12 cellular contexts compared by ENCODE assay signal in the genomic region with DNA sequence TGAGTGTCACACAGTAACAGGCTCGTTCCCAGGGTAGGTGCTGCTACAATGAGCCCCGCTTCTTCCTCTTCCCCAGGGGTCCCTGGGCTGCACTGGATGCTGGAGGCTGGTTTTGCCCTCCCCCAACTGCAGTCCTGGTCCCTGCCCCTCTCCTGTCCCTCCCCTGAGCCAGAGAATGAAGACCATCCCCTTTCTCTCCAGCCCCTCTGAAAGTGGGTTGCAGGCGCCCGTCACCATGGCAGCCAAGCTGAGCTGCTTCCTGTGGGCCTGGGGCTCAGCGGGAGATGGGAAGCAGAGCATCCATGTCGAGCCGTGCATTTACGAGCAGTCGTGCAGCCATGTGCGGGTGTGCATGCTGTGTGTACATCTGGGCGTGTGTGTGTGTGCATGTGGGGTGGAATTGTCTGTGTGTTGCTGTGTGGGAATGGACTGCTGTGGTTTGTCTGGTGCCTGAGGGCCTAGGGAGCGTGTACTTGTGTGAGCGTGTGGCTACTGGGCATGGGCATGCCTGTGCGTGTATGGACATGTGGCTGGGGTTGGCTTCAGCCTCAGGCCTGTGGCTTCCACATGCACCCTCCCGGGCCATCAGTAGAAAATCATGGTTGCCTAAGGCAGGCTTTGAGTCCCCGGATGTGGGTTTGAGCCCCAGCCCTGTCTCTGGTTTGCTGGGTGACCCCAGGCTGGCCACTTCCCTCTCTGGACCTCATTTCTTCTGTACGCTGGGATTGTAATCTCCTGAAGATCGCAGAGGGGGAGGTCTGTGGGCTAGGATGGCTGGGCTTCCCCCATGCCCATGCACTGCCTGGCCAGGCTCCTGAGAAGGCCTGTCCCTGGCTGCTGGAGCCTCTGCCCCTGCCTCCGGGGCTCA. TPM values are rescaled to one million over a fixed set of nuclear protein-coding genes. Genes with fewer than 3 reads are reported as not detected.
A peak's percentile ranks its signal among the peaks of the same experiment; 100 is the strongest.
DNase-seq lines count a peak whose midpoint lies in the region; ATAC-seq, FAIRE-seq and TF ChIP-seq lines count a peak whose summit lies in the region.
"Had no signal": no experiment of that assay in that cellular context is flagged by ENCODE, and none has a peak within 500 bp of the region (broad histone marks: within the 10 kb centered on the region; RNA-seq: fewer than 3 reads in every experiment).

No MANE protein-coding gene starts in this region.

- no peak overlapping the region for H2BK20ac ChIP-seq in H9 (ENCODE audit: low read depth, low read length, poor library complexity, severe bottlenecking)

- DNase-seq in A549 (ENCODE audit: low read depth in 1 of 2, low spot score in 1 of 2) (no peak), H9 (no peak), SKM-1 (lab: John Stamatoyannopoulos, UW; ENCODE audit: unreplicated experiment) (peak; percentile 60), kidney (peak; percentile 40), GM20000 (ENCODE audit: low spot score) (no peak), MG63 (no peak)
- DNase-seq: activated CD4-positive, alpha-beta memory T cell treated with anti-CD3 and anti-CD28 coated beads, Interleukin-2, amount 10 ng/mL, durations not matched to agents 7 days and 5 days; activated naive CD8-positive, alpha-beta T cell treated with anti-CD3 and anti-CD28 coated beads for 36 hours; erythroblast had no signal

- no peak overlapping the region for H3K4me3 Mint-ChIP-seq in H9
- H3K4me3 Mint-ChIP-seq: activated CD4-positive, alpha-beta memory T cell treated with anti-CD3 and anti-CD28 coated beads, Interleukin-2, amount 10 ng/mL, durations not matched to agents 7 days and 5 days; activated naive CD8-positive, alpha-beta T cell treated with anti-CD3 and anti-CD28 coated beads for 36 hours; CD8-positive, alpha-beta T cell had no signal

- H3K14ac ChIP-seq in H9 (ENCODE audit: insufficient read depth, low read length): no peak overlapping the region

- ATAC-seq in A549 (peak in 1 of 2 experiments; percentile 2; a peak in 3 of 6 replicates), GM19463 (IDR thresholded peaks at IDR 0.05; ENCODE audit: unreplicated experiment) (no peak), HG03460 (IDR thresholded peaks at IDR 0.05; ENCODE audit: unreplicated experiment) (no peak)
- ATAC-seq: CD8-positive, alpha-beta T cell had no signal

- H2BK12ac ChIP-seq in H9 (ENCODE audit: insufficient read length, low read depth, low read length): no peak overlapping the region

- H3K56ac ChIP-seq in H9 (ENCODE audit: insufficient read length, low read depth, low read length): no peak overlapping the region

- TF ChIP-seq EP300 in A549 (IDR thresholded peaks at IDR 0.05): no peak

- H3K27me3 Mint-ChIP-seq in H9 (ENCODE audit: low read depth): no peaks in the 10 kb centered on the region; the same call in 1 of the 2 replicates
- H3K27me3 Mint-ChIP-seq: activated CD4-positive, alpha-beta memory T cell treated with anti-CD3 and anti-CD28 coated beads, Interleukin-2, amount 10 ng/mL, durations not matched to agents 7 days and 5 days; activated naive CD8-positive, alpha-beta T cell treated with anti-CD3 and anti-CD28 coated beads for 36 hours had no signal

- H3K4me2 ChIP-seq in A549: peak overlapping the region; percentile 25; the same call in 1 of the 3 replicates
- no peak overlapping the region for H3K4me2 ChIP-seq in H9 (ENCODE audit: insufficient read depth, insufficient read length, low read length)

- POLR2A ChIA-PET in A549 (lab: Yijun Ruan, JAX): no interaction called here

- H3K9ac ChIP-seq in H9 (ENCODE audit: extremely low read depth, insufficient read length, low read length) (no peak overlapping the region), kidney (ENCODE audit: low read length in 2 of 2) (no peak overlapping the region)

- H3K9me3 ChIP-seq in A549 (no peaks in the 10 kb centered on the region), H9 (ENCODE audit: control insufficient read depth, low read depth, low read length) (no peaks in the 10 kb centered on the region), kidney (ENCODE audit: control insufficient read depth in 1 of 2, low read length in 2 of 2) (no peaks in the 10 kb centered on the region), MG63 (no peaks in the 10 kb centered on the region)

- no peak overlapping the region for H2BK15ac ChIP-seq in H9 (ENCODE audit: low read depth, low read length)

- peak overlapping the region; percentile 69 to 84 for H3K27ac ChIP-seq in A549
- no peak overlapping the region for H3K27ac ChIP-seq in H9 (ENCODE audit: insufficient read length, low read depth, low read length)
- no peak overlapping the region for H3K27ac ChIP-seq in kidney (ENCODE audit: low read depth in 2 of 2, low read length in 2 of 2)

- H3K4me1 ChIP-seq in A549 (peaks cover 74% of the 10 kb centered on the region), H9 (ENCODE audit: insufficient read depth, low read length) (no peaks in the 10 kb centered on the region; the same call in 1 of the 2 replicates), kidney (ENCODE audit: control insufficient read depth in 1 of 2, insufficient read depth in 1 of 2, low read depth in 1 of 2, low read length in 2 of 2) (no peaks in the 10 kb centered on the region)

- H2AFZ ChIP-seq in H9 (ENCODE audit: low read length): no peak overlapping the region

- H3K27me3 ChIP-seq in H9 (ENCODE audit: insufficient read depth, low read length): no peaks in the 10 kb centered on the region
- no peaks in the 10 kb centered on the region for H3K27me3 ChIP-seq in MG63

- no peak for FAIRE-seq in A549 (lab: Jason Lieb, UNC)
- no peak for FAIRE-seq in kidney (lab: Jason Lieb, UNC)

- no peaks in the 10 kb centered on the region for H3K9me3 Mint-ChIP-seq in H9
- H3K9me3 Mint-ChIP-seq: activated CD4-positive, alpha-beta memory T cell treated with anti-CD3 and anti-CD28 coated beads, Interleukin-2, amount 10 ng/mL, durations not matched to agents 7 days and 5 days; activated naive CD8-positive, alpha-beta T cell treated with anti-CD3 and anti-CD28 coated beads for 36 hours; CD8-positive, alpha-beta T cell had no signal

- peaks cover 9 to 10% of the 10 kb centered on the region in 2 donors for H3K36me3 ChIP-seq in kidney (ENCODE audit: control insufficient read depth in 1 of 2, insufficient read depth in 2 of 2, low read length in 2 of 2)
- peaks cover 52% of the 10 kb centered on the region for H3K36me3 ChIP-seq in MG63

- CTCF ChIA-PET in A549 (lab: Yijun Ruan, JAX): interaction anchor here (0.6 to 6.4 kb wide), 3 partner anchors 8 to 43 kb away, joined by 3 to 49 read pairs (median 26); no protein-coding TSS in a partner anchor

- no peak overlapping the region for H4K91ac ChIP-seq in H9 (ENCODE audit: insufficient read length, low read depth, low read length)

- no peaks in the 10 kb centered on the region for H3K79me1 ChIP-seq in H9 (ENCODE audit: insufficient read depth, low read depth, low read length, poor library complexity, severe bottlenecking)

- TF ChIP-seq RAD21 in A549 (conservative IDR thresholded peaks at IDR 0.05 in 1 of 2, IDR thresholded peaks at IDR 0.05 in 1 of 2): no peak

- no peak overlapping the region for H3T11ph ChIP-seq in H9 (ENCODE audit: low read length)

- H3K23me2 ChIP-seq in H9 (ENCODE audit: insufficient read length, low read depth, low read length, poor library complexity, severe bottlenecking): no peaks in the 10 kb centered on the region

- no peak for TF ChIP-seq POLR2A in A549 (IDR thresholded peaks at IDR 0.05; ENCODE audit: low read length)

- TF ChIP-seq CTCF in A549 (IDR thresholded peaks at IDR 0.05) (no peak), H9 (conservative IDR thresholded peaks at IDR 0.05) (no peak), kidney (IDR thresholded peaks at IDR 0.05; ENCODE audit: borderline replicate concordance, extremely low read depth, insufficient read depth) (no peak), GM20000 (IDR thresholded peaks at IDR 0.05; ENCODE audit: extremely low read depth, missing control alignments) (no peak)

- H3K4me3 ChIP-seq in A549 (no peak overlapping the region), kidney (ENCODE audit: low read length in 2 of 2) (no peak overlapping the region), MG63 (no peak overlapping the region)

- no peak overlapping the region for H2AK5ac ChIP-seq in H9 (ENCODE audit: insufficient read length, low read length)

- peaks cover 0 to 32% (median 30%) of the 10 kb centered on the region in 3 experiments; a peak in 5 of 7 replicates for H3K36me3 Mint-ChIP-seq in H9 (ENCODE audit: insufficient read depth in 1 of 3, low read depth in 3 of 3)
- H3K36me3 Mint-ChIP-seq: activated naive CD8-positive, alpha-beta T cell treated with anti-CD3 and anti-CD28 coated beads for 36 hours; CD8-positive, alpha-beta T cell had no signal

- no peak overlapping the region for H4K5ac ChIP-seq in H9 (ENCODE audit: insufficient read length, low read depth, low read length)

- H2BK120ac ChIP-seq in H9 (ENCODE audit: low read depth, low read length, poor library complexity, severe bottlenecking): no peak overlapping the region

- WGBS in A549 (ENCODE audit: missing lambda C conversion rate): 80% methylated on average over 19 of the region's 19 CpGs
- no CpG with 5 or more reads among the region's 19 CpGs for WGBS in H9 (ENCODE audit: extremely low coverage, insufficient read length, low lambda C conversion rate)

- H2BK5ac ChIP-seq in H9 (ENCODE audit: insufficient read length, low read length): no peak overlapping the region

- intact Hi-C loops in kidney (cut with DNase I): no loop called here

- H4K20me1 ChIP-seq in H9 (ENCODE audit: control insufficient read depth, insufficient read depth, insufficient read length): no peaks in the 10 kb centered on the region

- no peak overlapping the region for H3K23ac ChIP-seq in H9 (ENCODE audit: insufficient read length, low read depth, low read length)

- no peaks in the 10 kb centered on the region for H3K79me2 ChIP-seq in H9 (ENCODE audit: insufficient read depth, low read length)

- H3K18ac ChIP-seq in H9 (ENCODE audit: insufficient read length, low read depth, low read length): peak overlapping the region; percentile 22

- H4K8ac ChIP-seq in H9 (replicated peaks; ENCODE audit: insufficient read length, low read depth, low read length): no peak overlapping the region

- peak overlapping the region in 2 of 3 experiments; percentile 74 to 85; a peak in 5 of 7 replicates for H3K27ac Mint-ChIP-seq in H9
- H3K27ac Mint-ChIP-seq: activated CD4-positive, alpha-beta memory T cell treated with anti-CD3 and anti-CD28 coated beads, Interleukin-2, amount 10 ng/mL, durations not matched to agents 7 days and 5 days; activated naive CD8-positive, alpha-beta T cell treated with anti-CD3 and anti-CD28 coated beads for 36 hours; CD8-positive, alpha-beta T cell had no signal

- H3K4me1 Mint-ChIP-seq in H9: peaks cover 20 to 33% of the 10 kb centered on the region in 2 experiments
- H3K4me1 Mint-ChIP-seq: activated CD4-positive, alpha-beta memory T cell treated with anti-CD3 and anti-CD28 coated beads, Interleukin-2, amount 10 ng/mL, durations not matched to agents 7 days and 5 days; activated naive CD8-positive, alpha-beta T cell treated with anti-CD3 and anti-CD28 coated beads for 36 hours had no signal

- no peak overlapping the region for H3K4ac ChIP-seq in H9 (ENCODE audit: low read depth, low read length)

RNA-seq across cellular contexts. Expression of a gene that starts 48.8 kb away (rescaled TPM):
- polyA plus RNA-seq in A549 (2011; rRNA removed) (154 and 212 TPM in 2 replicates), A549 (2017; fragmentation: RNase III; extraction: RNeasy Plus Mini Kit Qiagen cat#74134 plus additional on column Dnase treatment) (133 to 139 TPM (median 134 TPM) in 3 replicates), kidney (ENCODE audit: insufficient read depth, low read depth, low replicate concordance) (28.5 TPM)
- polyA plus RNA-seq in A549 (2012; cell fraction: cytosol; rRNA removed): 122 and 170 TPM in 2 replicates
- 500 and 511 TPM in 2 replicates for polyA plus RNA-seq in A549 (2012; cell fraction: nucleus; rRNA removed)
- 278 and 313 TPM in 2 replicates for polyA minus RNA-seq in A549 (2011; rRNA and poly(A)+ RNA removed)
- total RNA-seq in H9 (2021) (37.5 and 44.5 TPM in 2 replicates), kidney (70.0 TPM)
- 25.4 and 33.0 TPM in 2 replicates for total RNA-seq in MG63 (2014; rRNA removed; shearing (Covaris generic); ENCODE audit: low replicate concordance)

Comparison
In these comparisons a context has a peak if more than half of its experiments do, and no peak if none do; other contexts are left out.
1. DNase-seq: peak in SKM-1 (single experiment) and kidney (single experiment); none in A549 (0 of 2), H9 (single experiment), GM20000 (single experiment) and MG63 (single experiment).
2. H3K27ac ChIP-seq: peak in A549 (2 of 2); none in H9 (single experiment) and kidney (0 of 2).